Comparison of ENCODE assay signal across 24 cellular contexts in genomic region chr5:36270175-36270574, GRCh38. TPM values are rescaled to one million over a fixed set of nuclear protein-coding genes. Genes with fewer than 3 reads are reported as not detected.
DNase-seq lines count a peak whose midpoint lies in the region; ATAC-seq and TF ChIP-seq lines count a peak whose summit lies in the region.
"Had no signal": no experiment of that assay in that cellular context is flagged by ENCODE, and none has a peak within 500 bp of the region (broad histone marks: within the 10 kb centered on the region; RNA-seq: fewer than 3 reads in every experiment).

No MANE protein-coding gene starts in this region.

- no peak overlapping the region for H3K4me2 ChIP-seq in smooth muscle cell

- no peaks in the 10 kb centered on the region for H3K79me2 ChIP-seq in smooth muscle cell (ENCODE audit: low read depth)

- no peaks in the 10 kb centered on the region for H3K27me3 ChIP-seq in smooth muscle cell (ENCODE audit: low read depth)
- H3K27me3 ChIP-seq: MG63 had no signal

- H3K4me1 ChIP-seq in smooth muscle cell (ENCODE audit: low read depth), result no peaks in the 10 kb centered on the region
- H3K4me1 ChIP-seq: SJSA1 had no signal

- H3F3A ChIP-seq in smooth muscle cell (ENCODE audit: low read depth), result peaks cover 2% of the 10 kb centered on the region

- H3K27ac ChIP-seq in smooth muscle cell (ENCODE audit: low read depth), result no peak overlapping the region
- H3K27ac ChIP-seq: 22Rv1, SJSA1 had no signal

- no peaks in the 10 kb centered on the region for H4K20me1 ChIP-seq in smooth muscle cell (ENCODE audit: low read depth)

- H3K4me3 ChIP-seq in smooth muscle cell, result no peak overlapping the region
- H3K4me3 ChIP-seq: MG63, SJSA1 had no signal

- no peak for ATAC-seq in GM18498 (IDR thresholded peaks at IDR 0.05; ENCODE audit: unreplicated experiment)
- ATAC-seq: CD8-positive, alpha-beta T cell; Right ventricle myocardium inferior had no signal

- no peak overlapping the region for H3K9ac ChIP-seq in smooth muscle cell (ENCODE audit: low read depth)

- no peaks in the 10 kb centered on the region for H3K9me3 ChIP-seq in smooth muscle cell (replicated peaks; ENCODE audit: low read depth)
- H3K9me3 ChIP-seq: MG63, SJSA1 had no signal

- peak overlapping the region; percentile 63 for H2AFZ ChIP-seq in smooth muscle cell (ENCODE audit: low read depth)

- WGBS in smooth muscle cell (ENCODE audit: low lambda C conversion rate), result 93% methylated on average over 3 of the region's 3 CpGs

- peak; percentile 3 for DNase-seq in NCI-H345 (lab: John Stamatoyannopoulos, UW)
- DNase-seq in NCI-H345 treated with DMSO at 0.1 percent for 48 hours (lab: John Stamatoyannopoulos, UW; ENCODE audit: unreplicated experiment), result no peak
- peak; percentile 12 for DNase-seq in NCI-H2029 (lab: John Stamatoyannopoulos, UW)
- DNase-seq in NCI-H2196 (lab: John Stamatoyannopoulos, UW; ENCODE audit: unreplicated experiment), result peak; percentile 71
- DNase-seq in smooth muscle cell (lab: John Stamatoyannopoulos, UW; ENCODE audit: unreplicated experiment), result no peak
- no peak for DNase-seq in activated T-cell treated with anti-CD3 and anti-CD28 coated beads for 4 hours
- no peak for DNase-seq in GM10266 (ENCODE audit: extremely low spot score)
- DNase-seq: ACHN; C1 segment of cervical spinal cord; CD8-positive, alpha-beta T cell; GDM1; H7; HFFc6; Kasumi-1; MG63; NCI-H146; NCI-H2081; NCI-H446; NCI-H526 had no signal

- no peaks in the 10 kb centered on the region for H3K36me3 ChIP-seq in smooth muscle cell (ENCODE audit: low read depth)
- H3K36me3 ChIP-seq: MG63, SJSA1 had no signal

- TF ChIP-seq CTCF in smooth muscle cell (IDR thresholded peaks at IDR 0.05; ENCODE audit: borderline replicate concordance, insufficient read depth, poor library complexity, severe bottlenecking), result no peak
- TF ChIP-seq CTCF in GM10266 (IDR thresholded peaks at IDR 0.05; ENCODE audit: control insufficient read depth, insufficient read depth, low read depth, missing control alignments), result no peak

RNA-seq across cellular contexts. Expression of gene NADK2, which starts 28.4 kb away (rescaled TPM):
- total RNA-seq in smooth muscle cell, result 27.2 and 40.3 TPM in 2 replicates
- polyA plus RNA-seq in smooth muscle cell, result 15.0 and 26.7 TPM in 2 replicates

RNA-seq across cellular contexts. Expression of gene RANBP3L, which starts 31.5 kb away (rescaled TPM):
- 0.40 and 5.6 TPM in 2 replicates for total RNA-seq in smooth muscle cell
- polyA plus RNA-seq in smooth muscle cell, result 0.38 TPM in 1 of 2 replicates, not detected in the other
- total RNA-seq: CD8-positive, alpha-beta T cell; Daoy; H7; HFFc6; SJSA1 had no signal

Comparison
In these comparisons a context has a peak if more than half of its experiments do, and no peak if none do; other contexts are left out.
1. DNase-seq: peak in NCI-H345 (single experiment), NCI-H2029 (single experiment) and NCI-H2196 (single experiment); none in NCI-H345 treated with DMSO at 0.1 percent for 48 hours (single experiment), smooth muscle cell (single experiment), activated T-cell treated with anti-CD3 and anti-CD28 coated beads for 4 hours (single experiment) and GM10266 (single experiment).